In genomic region chr1:61081135-61081636, GRCh38 we compare ENCODE assay signal across 8 cellular contexts. TPM values are rescaled to one million over a fixed set of nuclear protein-coding genes. Genes with fewer than 3 reads are reported as not detected.
DNase-seq lines count a peak whose midpoint lies in the region; ATAC-seq and TF ChIP-seq lines count a peak whose summit lies in the region.

No MANE protein-coding gene starts in this region.

- intact Hi-C loops in CD4-positive, alpha-beta memory T cell (cut with micrococcal nuclease) = no loop called here
- intact Hi-C loops in left colon (cut with DNase I, micrococcal nuclease) = loop anchor here in 1 of 2 donors (10.0 kb wide), 1 partner anchor 154 kb away; no protein-coding TSS in a partner anchor
- intact Hi-C loops in posterior vena cava (cut with DNase I) = loop anchor here (5.0 to 10.0 kb wide), 3 partner anchors 104 to 254 kb away; no protein-coding TSS in a partner anchor

- H3K9me3 ChIP-seq in CD4-positive, alpha-beta memory T cell (ENCODE audit: control insufficient read depth in 1 of 2, low read length in 2 of 2) = no peaks in the 10 kb centered on the region
- H3K9me3 ChIP-seq in effector memory CD4-positive, alpha-beta T cell (ENCODE audit: control insufficient read depth, low read length) = no peaks in the 10 kb centered on the region
- H3K9me3 ChIP-seq in neural progenitor cell (ENCODE audit: low read depth) = no peaks in the 10 kb centered on the region

- peaks cover 50% of the 10 kb centered on the region for H3K4me1 ChIP-seq in CD4-positive, alpha-beta memory T cell (ENCODE audit: insufficient read depth, low read length)
- H3K4me1 ChIP-seq in effector memory CD4-positive, alpha-beta T cell (ENCODE audit: control insufficient read depth, insufficient read depth, low read length, poor library complexity, severe bottlenecking) = peaks cover 28% of the 10 kb centered on the region
- peaks cover 19% of the 10 kb centered on the region for H3K4me1 ChIP-seq in neural progenitor cell

- DNase-seq in CD4-positive, alpha-beta memory T cell = peak in 2 of 5 donors; percentile 0 to 8
- DNase-seq in NCI-H345 (lab: John Stamatoyannopoulos, UW) = peak; percentile 37
- no peak for DNase-seq in effector memory CD4-positive, alpha-beta T cell
- DNase-seq in neural progenitor cell (ENCODE audit: low spot score) = no peak
- DNase-seq in left colon = no peak
- DNase-seq in posterior vena cava (ENCODE audit: low spot score) = no peak

- H3K27ac ChIP-seq in CD4-positive, alpha-beta memory T cell (ENCODE audit: low read depth, low read length) = no peak overlapping the region
- H3K27ac ChIP-seq in effector memory CD4-positive, alpha-beta T cell (ENCODE audit: insufficient read depth, low read length, poor library complexity, severe bottlenecking) = no peak overlapping the region
- H3K27ac ChIP-seq in neural progenitor cell = no peak overlapping the region

- H4K20me1 ChIP-seq in neural progenitor cell (ENCODE audit: low read depth) = peaks cover 46% of the 10 kb centered on the region

- POLR2A ChIA-PET in CD4-positive, alpha-beta memory T cell (lab: Charles Lee; ENCODE audit: partially characterized antibody) = interaction anchor here (1.2 to 2.2 kb wide), 4 partner anchors 25 to 38 kb away, joined by 4 to 12 read pairs (median 8); no protein-coding TSS in a partner anchor

- peaks cover 30 to 71% (median 44%) of the 10 kb centered on the region in 4 donors for H3K4me1 Mint-ChIP-seq in CD4-positive, alpha-beta memory T cell
- H3K4me1 Mint-ChIP-seq in neural progenitor cell = peaks cover 51% of the 10 kb centered on the region

- peak overlapping the region; percentile 83 to 95 (median 87) for H3K4me3 Mint-ChIP-seq in CD4-positive, alpha-beta memory T cell
- H3K4me3 Mint-ChIP-seq in neural progenitor cell = peak overlapping the region; percentile 90

- H3K4me3 ChIP-seq in CD4-positive, alpha-beta memory T cell (ENCODE audit: low read length in 2 of 2) = peak overlapping the region; percentile 63 to 65
- H3K4me3 ChIP-seq in effector memory CD4-positive, alpha-beta T cell (ENCODE audit: insufficient read depth, low read depth, low read length, poor library complexity, severe bottlenecking) = peak overlapping the region; percentile 66
- peak overlapping the region; percentile 64 for H3K4me3 ChIP-seq in neural progenitor cell

- no peak overlapping the region for H2AFZ ChIP-seq in neural progenitor cell (replicated peaks)

- H3K4me2 ChIP-seq in neural progenitor cell = peak overlapping the region; percentile 96

- H3K79me2 ChIP-seq in neural progenitor cell (ENCODE audit: low read depth) = no peaks in the 10 kb centered on the region

- peaks cover 0 to 2% of the 10 kb centered on the region in 2 donors for H3K27me3 Mint-ChIP-seq in CD4-positive, alpha-beta memory T cell
- peaks cover 36% of the 10 kb centered on the region for H3K27me3 Mint-ChIP-seq in neural progenitor cell (ENCODE audit: insufficient read depth, low read depth)

- no peaks in the 10 kb centered on the region for H3K36me3 ChIP-seq in CD4-positive, alpha-beta memory T cell (ENCODE audit: insufficient read depth, low read length)
- no peaks in the 10 kb centered on the region for H3K36me3 ChIP-seq in effector memory CD4-positive, alpha-beta T cell (ENCODE audit: control insufficient read depth, insufficient read depth, low read length)
- no peaks in the 10 kb centered on the region for H3K36me3 ChIP-seq in neural progenitor cell

- no peak for ATAC-seq in HG03097 (IDR thresholded peaks at IDR 0.05; ENCODE audit: low FRiP score, unreplicated experiment)
- ATAC-seq in HG02840 (IDR thresholded peaks at IDR 0.05; ENCODE audit: low FRiP score, unreplicated experiment) = no peak
- no peak for ATAC-seq in left colon

- peaks cover 0 to 24% of the 10 kb centered on the region in 2 donors for H3K36me3 Mint-ChIP-seq in CD4-positive, alpha-beta memory T cell
- peaks cover 6% of the 10 kb centered on the region for H3K36me3 Mint-ChIP-seq in neural progenitor cell

- TF ChIP-seq CTCF in neural progenitor cell (IDR thresholded peaks at IDR 0.05) = no peak

- peak overlapping the region; percentile 72 to 94 (median 91) for H3K27ac Mint-ChIP-seq in CD4-positive, alpha-beta memory T cell
- H3K27ac Mint-ChIP-seq in neural progenitor cell = peak overlapping the region; percentile 72

- no peaks in the 10 kb centered on the region for H3K9me3 Mint-ChIP-seq in CD4-positive, alpha-beta memory T cell
- peaks cover 3% of the 10 kb centered on the region for H3K9me3 Mint-ChIP-seq in neural progenitor cell

- no peaks in the 10 kb centered on the region for H3K27me3 ChIP-seq in CD4-positive, alpha-beta memory T cell (ENCODE audit: insufficient read depth, low read length)
- no peaks in the 10 kb centered on the region for H3K27me3 ChIP-seq in effector memory CD4-positive, alpha-beta T cell (replicated peaks; ENCODE audit: control insufficient read depth, insufficient read depth, low read length, poor library complexity, severe bottlenecking)
- peaks cover 91% of the 10 kb centered on the region for H3K27me3 ChIP-seq in neural progenitor cell

- H3K9ac ChIP-seq in neural progenitor cell = no peak overlapping the region

- CTCF ChIA-PET in CD4-positive, alpha-beta memory T cell (lab: Charles Lee; ENCODE audit: partially characterized antibody) = interaction anchor here (1.3 to 7.1 kb wide), 2 partner anchors 13 to 32 kb away, joined by 3 to 84 read pairs; no protein-coding TSS in a partner anchor

- H3F3A ChIP-seq in neural progenitor cell (ENCODE audit: low read depth) = peaks cover 61% of the 10 kb centered on the region

RNA-seq across cellular contexts. Expression of gene NFIA, which starts 1.2 kb away (rescaled TPM):
- 1 to 10 TPM; 6.9 to 7.3 TPM for total RNA-seq in CD4-positive, alpha-beta memory T cell
- polyA plus RNA-seq in CD4-positive, alpha-beta memory T cell = 1 to 10 TPM; 5.1 to 6.6 TPM
- total RNA-seq in neural progenitor cell (ENCODE audit: low replicate concordance) (1.7 and 5.3 TPM in 2 replicates), left colon (10 to 100 TPM; 51.1 to 51.4 TPM), posterior vena cava (100 to 1,000 TPM; 117 to 183 TPM)
